Comparison of ENCODE assay signal across 15 cellular contexts in the genomic region with DNA sequence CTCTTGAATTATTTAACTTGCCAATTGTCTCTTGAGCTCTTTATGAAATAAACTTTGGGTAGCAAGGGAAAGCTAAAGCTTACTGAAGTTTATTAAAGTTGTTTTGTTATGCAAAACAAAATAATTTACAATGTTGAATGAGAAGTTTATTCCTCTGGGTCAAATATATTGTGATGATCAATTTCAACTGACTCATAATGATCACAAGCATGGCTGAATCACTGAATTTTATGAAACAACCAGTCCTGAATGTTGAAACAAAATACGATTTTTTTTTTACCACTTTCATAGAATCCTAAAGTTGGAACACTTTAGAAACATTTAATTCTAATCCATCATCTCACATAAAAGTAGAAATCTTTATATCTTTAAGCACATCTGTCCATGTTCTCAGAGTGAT.
A peak's percentile ranks its signal among the peaks of the same experiment; 100 is the strongest.
DNase-seq lines count a peak whose midpoint lies in the region; ATAC-seq, FAIRE-seq and TF ChIP-seq lines count a peak whose summit lies in the region.
"Had no signal": no experiment of that assay in that cellular context is flagged by ENCODE, and none has a peak within 500 bp of the region (broad histone marks: within the 10 kb centered on the region; RNA-seq: fewer than 3 reads in every experiment).

No MANE protein-coding gene starts in this region.

- no peak overlapping the region for H2AFZ ChIP-seq in PC-3 (ENCODE audit: low read length)

- DNase-seq in H54 (ENCODE audit: insufficient read length, low spot score) (no peak), PC-3 (peak; percentile 6), fibroblast of peridontal ligament (ENCODE audit: extremely low read depth) (peak; percentile 44), stromal cell of bone marrow (ENCODE audit: low read depth) (peak; percentile 50), sciatic nerve (ENCODE audit: low spot score) (no peak), pancreas (no peak)
- DNase-seq: Caco-2; CD8-positive, alpha-beta T cell; DND-41; H7 had no signal

- FAIRE-seq in H54 (lab: Jason Lieb, UNC) (peak; percentile 6), pancreas (lab: Jason Lieb, UNC) (no peak)
- FAIRE-seq: A549, K562 had no signal

- TF ChIP-seq CTCF in PC-3 (conservative IDR thresholded peaks at IDR 0.05; ENCODE audit: low read depth, low read length) (no peak), pancreas (IDR thresholded peaks at IDR 0.05) (no peak)

- H3K9me3 ChIP-seq in PC-3 (ENCODE audit: low read length): no peaks in the 10 kb centered on the region
- no peaks in the 10 kb centered on the region for H3K9me3 ChIP-seq in pancreas
- H3K9me3 ChIP-seq: A549, Caco-2 had no signal

- no peak for TF ChIP-seq POLR2A in H54 (IDR thresholded peaks at IDR 0.05; ENCODE audit: low read depth, low read length)

- H3K27ac ChIP-seq in PC-3 (ENCODE audit: low read length) (no peak overlapping the region), pancreas (no peak overlapping the region)
- H3K27ac ChIP-seq: A549, HL-60 had no signal

- H3K27me3 ChIP-seq in PC-3 (ENCODE audit: low read length) (no peaks in the 10 kb centered on the region), pancreas (no peaks in the 10 kb centered on the region)

- peaks cover 8% of the 10 kb centered on the region; the same call in 1 of the 2 replicates for H3K4me1 ChIP-seq in PC-3 (ENCODE audit: insufficient read depth, low read length)
- H3K4me1 ChIP-seq in pancreas: no peaks in the 10 kb centered on the region
- H3K4me1 ChIP-seq: A549, Caco-2 had no signal

- H3K9me2 ChIP-seq in PC-3 (replicated peaks; ENCODE audit: low read length): no peaks in the 10 kb centered on the region

- H4K20me1 ChIP-seq in PC-3 (ENCODE audit: low read length): no peaks in the 10 kb centered on the region

- no TSS peak for BruUV-seq in PC-3 (replicated peaks; lab: Mats Ljungman, UMichigan)

- CTCF ChIA-PET in PC-3 (lab: Charles Lee): no interaction called here

- peaks cover 7% of the 10 kb centered on the region for H3K36me3 ChIP-seq in PC-3 (ENCODE audit: low read depth, low read length)
- no peaks in the 10 kb centered on the region for H3K36me3 ChIP-seq in pancreas

- ATAC-seq in PC-3: no peak
- no peak for ATAC-seq in HG03354 (IDR thresholded peaks at IDR 0.05; ENCODE audit: poor library complexity, severe bottlenecking, unreplicated experiment)
- ATAC-seq in HG03520 (IDR thresholded peaks at IDR 0.05; ENCODE audit: unreplicated experiment): no peak
- no peak for ATAC-seq in sciatic nerve
- ATAC-seq in pancreas: no peak
- ATAC-seq: A549; CD8-positive, alpha-beta T cell; K562 had no signal

- POLR2A ChIA-PET in PC-3 (lab: Charles Lee; ENCODE audit: unreplicated experiment): no interaction called here

- no peaks in the 10 kb centered on the region for H3K79me2 ChIP-seq in PC-3 (ENCODE audit: low read length)

- H3K4me3 ChIP-seq in PC-3 (ENCODE audit: low read length): no peak overlapping the region
- H3K4me3 ChIP-seq in pancreas: no peak overlapping the region
- H3K4me3 ChIP-seq: A549, K562 had no signal

- H3F3A ChIP-seq in PC-3 (ENCODE audit: low read length, unreplicated experiment): no peaks in the 10 kb centered on the region

- no peak overlapping the region for H3K9ac ChIP-seq in PC-3 (ENCODE audit: low read length)

- 43 to 53% methylated on average over 1 of the region's 1 CpG for WGBS in pancreas, 2 donors

- no peak overlapping the region for H3K4me2 ChIP-seq in PC-3 (ENCODE audit: low read length)
- H3K4me2 ChIP-seq: A549 had no signal

- intact Hi-C loops in PC-3 (cut with micrococcal nuclease) (no loop called here), sciatic nerve (cut with DNase I) (no loop called here), pancreas (cut with DNase I) (no loop called here)

Comparison
In these comparisons a context has a peak if more than half of its experiments do, and no peak if none do; other contexts are left out.
1. DNase-seq: peak in PC-3 (single experiment), fibroblast of peridontal ligament (single experiment) and stromal cell of bone marrow (single experiment); none in H54 (single experiment), sciatic nerve (single experiment) and pancreas (0 of 6).